14 cellular contexts compared by ENCODE assay signal in the genomic region with DNA sequence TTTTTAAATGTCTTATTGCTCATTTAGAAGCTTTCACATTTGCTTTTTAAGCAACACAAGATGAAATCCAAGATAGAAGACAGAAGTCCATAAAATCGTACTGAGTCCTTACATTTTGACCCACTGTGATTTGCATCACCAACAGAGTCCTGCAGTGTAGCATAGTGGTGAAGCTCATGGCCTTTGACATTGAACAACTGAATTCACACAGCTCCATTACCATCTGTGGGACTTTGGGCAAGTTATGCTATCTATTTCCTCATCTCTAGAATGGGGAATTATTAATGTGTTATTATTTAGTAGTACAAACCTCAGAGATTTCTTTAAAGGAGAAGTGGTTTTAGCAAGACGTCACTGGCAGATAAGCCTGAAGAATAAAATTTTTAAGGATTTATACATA. TPM values are rescaled to one million over a fixed set of nuclear protein-coding genes. Genes with fewer than 3 reads are reported as not detected.
DNase-seq lines count a peak whose midpoint lies in the region; ATAC-seq, FAIRE-seq and TF ChIP-seq lines count a peak whose summit lies in the region.
"Had no signal": no experiment of that assay in that cellular context is flagged by ENCODE, and none has a peak within 500 bp of the region (broad histone marks: within the 10 kb centered on the region; RNA-seq: fewer than 3 reads in every experiment).

No MANE protein-coding gene starts in this region.

- POLR2A ChIA-PET in CD4-positive, alpha-beta memory T cell (lab: Charles Lee; ENCODE audit: partially characterized antibody), result interaction anchor here (2.1 to 15.1 kb wide), 5 partner anchors 10 to 41 kb away, joined by 6 to 453 read pairs (median 53); a partner anchor contains a TSS
- POLR2A ChIA-PET in activated CD8-positive, alpha-beta T cell treated with anti-CD3 and anti-CD28 coated beads for 36 hours (lab: Charles Lee), result interaction anchor here (1.0 to 4.4 kb wide), 2 partner anchors 11 to 174 kb away, joined by 4 to 22 read pairs; a partner anchor contains a TSS

- CTCF ChIA-PET in CD4-positive, alpha-beta memory T cell (lab: Charles Lee; ENCODE audit: partially characterized antibody), result interaction anchor here (1.0 to 14.5 kb wide), 7 partner anchors 8 to 72 kb away, joined by 3 to 285 read pairs (median 12); a partner anchor contains a TSS
- CTCF ChIA-PET in activated CD8-positive, alpha-beta T cell treated with anti-CD3 and anti-CD28 coated beads for 36 hours (lab: Charles Lee), result interaction anchor here (1.9 to 2.3 kb wide), 2 partner anchors 10 to 13 kb away, joined by 5 to 10 read pairs; no protein-coding TSS in a partner anchor

- no peak overlapping the region for H3K4me3 ChIP-seq in CD4-positive, alpha-beta memory T cell (ENCODE audit: low read length in 2 of 2)
- H3K4me3 ChIP-seq in kidney (ENCODE audit: low read length in 2 of 2), result no peak overlapping the region

- ATAC-seq in activated CD8-positive, alpha-beta T cell treated with anti-CD3 and anti-CD28 coated beads for 36 hours, result no peak
- ATAC-seq in GM19452 (IDR thresholded peaks at IDR 0.05; ENCODE audit: unreplicated experiment), result no peak

- no peak for FAIRE-seq in kidney (lab: Jason Lieb, UNC)
- FAIRE-seq: astrocyte, G401.6 had no signal

- H3K36me3 ChIP-seq in CD4-positive, alpha-beta memory T cell (ENCODE audit: insufficient read depth, low read length), result no peaks in the 10 kb centered on the region
- H3K36me3 ChIP-seq in kidney (ENCODE audit: control insufficient read depth in 1 of 2, insufficient read depth in 2 of 2, low read length in 2 of 2), result no peaks in the 10 kb centered on the region

- H3K9me3 ChIP-seq in CD4-positive, alpha-beta memory T cell (ENCODE audit: control insufficient read depth in 1 of 2, low read length in 2 of 2), result no peaks in the 10 kb centered on the region
- H3K9me3 ChIP-seq in kidney (ENCODE audit: control insufficient read depth in 1 of 2, low read length in 2 of 2), result no peaks in the 10 kb centered on the region

- H3K4me1 Mint-ChIP-seq in CD4-positive, alpha-beta memory T cell, result peaks cover 60 to 98% (median 75%) of the 10 kb centered on the region in 4 donors
- peaks cover 81% of the 10 kb centered on the region for H3K4me1 Mint-ChIP-seq in activated CD8-positive, alpha-beta T cell treated with anti-CD3 and anti-CD28 coated beads for 36 hours (ENCODE audit: low read depth)

- TF ChIP-seq CTCF in activated CD8-positive, alpha-beta T cell treated with anti-CD3 and anti-CD28 coated beads for 36 hours (IDR thresholded peaks at IDR 0.05), result no peak
- no peak for TF ChIP-seq CTCF in kidney (IDR thresholded peaks at IDR 0.05; ENCODE audit: borderline replicate concordance, extremely low read depth, insufficient read depth)

- no peaks in the 10 kb centered on the region for H3K27me3 Mint-ChIP-seq in CD4-positive, alpha-beta memory T cell
- no peaks in the 10 kb centered on the region for H3K27me3 Mint-ChIP-seq in activated CD8-positive, alpha-beta T cell treated with anti-CD3 and anti-CD28 coated beads for 36 hours

- peak overlapping the region; percentile 54 to 95 (median 79) for H3K4me3 Mint-ChIP-seq in CD4-positive, alpha-beta memory T cell
- peak overlapping the region; percentile 12 for H3K4me3 Mint-ChIP-seq in activated CD8-positive, alpha-beta T cell treated with anti-CD3 and anti-CD28 coated beads for 36 hours

- peaks cover 92% of the 10 kb centered on the region for H3K4me1 ChIP-seq in CD4-positive, alpha-beta memory T cell (ENCODE audit: insufficient read depth, low read length)
- H3K4me1 ChIP-seq in kidney (ENCODE audit: control insufficient read depth in 1 of 2, insufficient read depth in 1 of 2, low read depth in 1 of 2, low read length in 2 of 2), result peaks cover 17 to 32% of the 10 kb centered on the region in 2 donors

- H3K27me3 ChIP-seq in CD4-positive, alpha-beta memory T cell (ENCODE audit: insufficient read depth, low read length), result no peaks in the 10 kb centered on the region

- DNase-seq in NOMO-1 treated with DMSO at 0.1 percent for 48 hours (lab: John Stamatoyannopoulos, UW; ENCODE audit: unreplicated experiment), result peak; percentile 29
- no peak for DNase-seq in NOMO-1 treated with dmso at 0.1 percent for 144 hours (lab: John Stamatoyannopoulos, UW; ENCODE audit: unreplicated experiment)
- DNase-seq in CD4-positive, alpha-beta memory T cell, result no peak
- no peak for DNase-seq in activated CD8-positive, alpha-beta T cell treated with anti-CD3 and anti-CD28 coated beads for 36 hours
- DNase-seq in kidney, result no peak
- DNase-seq in NCI-H1436 treated with DMSO at 0.1 percent for 48 hours (lab: John Stamatoyannopoulos, UW), result no peak
- no peak for DNase-seq in NCI-H510A treated with DMSO at 0.1 percent for 48 hours (lab: John Stamatoyannopoulos, UW)
- DNase-seq: 8988T, COR-L47, dermis blood vessel endothelial cell, WERI-Rb-1 had no signal

- H3K27ac ChIP-seq in CD4-positive, alpha-beta memory T cell (ENCODE audit: low read depth, low read length), result peak overlapping the region; percentile 83
- H3K27ac ChIP-seq in kidney (ENCODE audit: low read depth in 2 of 2, low read length in 2 of 2), result peak overlapping the region; percentile 26 to 55
- H3K27ac ChIP-seq: WERI-Rb-1 had no signal

- no peak overlapping the region for H3K9ac ChIP-seq in kidney (ENCODE audit: low read length in 2 of 2)

- H3K27ac Mint-ChIP-seq in CD4-positive, alpha-beta memory T cell, result peak overlapping the region; percentile 87 to 99 (median 98)
- peak overlapping the region; percentile 100 for H3K27ac Mint-ChIP-seq in activated CD8-positive, alpha-beta T cell treated with anti-CD3 and anti-CD28 coated beads for 36 hours

- intact Hi-C loops in CD4-positive, alpha-beta memory T cell (cut with micrococcal nuclease), result no loop called here
- intact Hi-C loops in activated CD8-positive, alpha-beta T cell treated with anti-CD3 and anti-CD28 coated beads for 36 hours (cut with micrococcal nuclease), result loop anchor here (5.0 kb wide), 1 partner anchor 135 kb away; no protein-coding TSS in a partner anchor
- intact Hi-C loops in kidney (cut with DNase I), result no loop called here

- peaks cover 0 to 2% (median under 1%) of the 10 kb centered on the region in 8 donors for H3K9me3 Mint-ChIP-seq in CD4-positive, alpha-beta memory T cell
- H3K9me3 Mint-ChIP-seq in activated CD8-positive, alpha-beta T cell treated with anti-CD3 and anti-CD28 coated beads for 36 hours, result no peaks in the 10 kb centered on the region

- peaks cover 19 to 25% of the 10 kb centered on the region in 2 donors for H3K36me3 Mint-ChIP-seq in CD4-positive, alpha-beta memory T cell
- peaks cover 13% of the 10 kb centered on the region for H3K36me3 Mint-ChIP-seq in activated CD8-positive, alpha-beta T cell treated with anti-CD3 and anti-CD28 coated beads for 36 hours (ENCODE audit: low read depth)

RNA-seq across cellular contexts. Expression of a gene that starts 10.7 kb away (rescaled TPM):
- 10 to 100 TPM; 32.5 TPM for total RNA-seq in CD4-positive, alpha-beta memory T cell
- polyA plus RNA-seq in CD4-positive, alpha-beta memory T cell, result 10 to 100 TPM in 1 of 2 donors, 1 to 10 TPM in 1; 6.9 to 18.9 TPM
- total RNA-seq in activated CD8-positive, alpha-beta T cell treated with anti-CD3 and anti-CD28 coated beads for 36 hours, result 10 to 100 TPM; 10.6 to 11.8 TPM
- 15.2 TPM for total RNA-seq in kidney
- 2.2 TPM for polyA plus RNA-seq in kidney (ENCODE audit: insufficient read depth, low read depth, low replicate concordance)
